8 cellular contexts compared by ENCODE assay signal in genomic region chr16:75148311-75149195, GRCh38. TPM values are rescaled to one million over a fixed set of nuclear protein-coding genes. Genes with fewer than 3 reads are reported as not detected.
DNase-seq lines count a peak whose midpoint lies in the region; ATAC-seq lines count a peak whose summit lies in the region.

Gene ZFP1, plus strand, starts transcription at chr16:75148524. Its CDS starts 4,428 bp downstream, at chr16:75152952.

- DNase-seq in COLO829 (ENCODE audit: low spot score) (peak; percentile 88), HT-29 (ENCODE audit: low spot score) (peak; percentile 96), lung microvascular endothelial cell (ENCODE audit: low read depth in 2 of 2) (peak; percentile 92)
- DNase-seq in NK-92 treated with Interleukin-12 subunit alpha and Interleukin-12 subunit beta, amount 100 ng/mL, for 24 hours (lab: John Stamatoyannopoulos, UW), result peak; percentile 89
- DNase-seq in activated CD8-positive, alpha-beta memory T cell treated with anti-CD3 and anti-CD28 coated beads for 1 hour (ENCODE audit: extremely low read depth in 1 of 2, low read depth in 1 of 2), result peak; percentile 84 to 94
- DNase-seq in effector CD8-positive, alpha-beta T cell (lab: John Stamatoyannopoulos, UW), result peak; percentile 96
- peak; percentile 90 to 94 (median 91) for DNase-seq in stimulated activated CD4-positive, alpha-beta T cell treated with anti-CD3 and anti-CD28 coated beads, TNF-alpha, amount 100 ng/mL, for 4 hours (ENCODE audit: low read depth in 3 of 3)

- ATAC-seq in GM21360 (IDR thresholded peaks at IDR 0.05; ENCODE audit: unreplicated experiment), result peak; percentile 71

RNA-seq across cellular contexts. Expression of gene ZFP1, which starts in this region (rescaled TPM):
- total RNA-seq in HT-29 (2014; rRNA removed; shearing (Covaris generic)), result 2.2 and 2.8 TPM in 2 replicates
- 5.4 and 10.5 TPM in 2 replicates for total RNA-seq in lung microvascular endothelial cell

Comparison
In these comparisons a context has a peak if more than half of its experiments do, and no peak if none do; other contexts are left out.
1. Peak in every context shown above with its lines: DNase-seq and ATAC-seq.